ENCODE assay signal across 8 cellular contexts in the genomic region with DNA sequence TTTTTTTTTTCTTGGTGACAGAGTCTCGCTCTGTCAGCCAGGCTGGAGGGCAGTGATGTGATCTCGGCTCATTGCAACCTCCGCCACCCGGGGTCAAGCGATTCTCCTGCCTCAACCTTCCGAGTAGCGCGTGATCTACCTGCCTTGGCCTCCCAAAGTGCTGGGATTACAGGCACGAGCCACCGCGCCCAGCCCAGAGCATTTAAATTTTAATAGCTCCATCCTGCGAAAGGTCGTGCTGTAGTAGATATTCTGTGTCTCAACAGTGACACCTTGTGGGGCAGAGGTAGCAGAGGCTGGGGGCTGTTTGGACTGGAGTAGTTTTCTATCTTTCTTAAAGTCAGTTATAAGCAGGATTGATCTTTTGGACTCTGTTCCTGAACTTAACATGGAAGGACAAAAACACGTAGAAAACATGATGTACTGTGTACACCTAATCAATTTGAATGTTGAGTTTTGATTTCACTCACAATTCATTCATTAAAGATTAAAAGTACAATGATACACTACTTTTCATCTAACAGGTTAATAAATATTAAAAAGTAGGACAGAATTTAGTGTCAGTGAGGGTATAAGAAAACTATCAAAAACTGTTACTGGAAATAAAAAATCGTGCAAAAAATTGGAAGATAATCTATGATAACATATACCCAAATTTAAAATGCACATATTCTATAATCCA. TPM values are rescaled to one million over a fixed set of nuclear protein-coding genes. Genes with fewer than 3 reads are reported as not detected.
DNase-seq lines count a peak whose midpoint lies in the region; ATAC-seq and TF ChIP-seq lines count a peak whose summit lies in the region.

No MANE protein-coding gene starts in this region.

- no peaks in the 10 kb centered on the region for H3K9me2 ChIP-seq in GM23338 (ENCODE audit: insufficient read depth)

- no peaks in the 10 kb centered on the region for H3K27me3 Mint-ChIP-seq in GM23338 (ENCODE audit: insufficient read depth, low read depth, poor library complexity)
- H3K27me3 Mint-ChIP-seq in activated naive CD8-positive, alpha-beta T cell treated with anti-CD3 and anti-CD28 coated beads, Interleukin-2, amount 10 ng/mL, durations not matched to agents 7 days and 5 days, result peaks cover 20% of the 10 kb centered on the region

- H3K36me3 ChIP-seq in GM23338 (ENCODE audit: insufficient read depth), result no peaks in the 10 kb centered on the region
- H3K36me3 ChIP-seq in heart left ventricle, result no peaks in the 10 kb centered on the region

- no peaks in the 10 kb centered on the region for H3K79me2 ChIP-seq in GM23338 (replicated peaks; ENCODE audit: insufficient read depth)

- peak overlapping the region; percentile 42; the same call in 2 of the 3 replicates for H3K4me3 Mint-ChIP-seq in GM23338
- peak overlapping the region; percentile 44 for H3K4me3 Mint-ChIP-seq in activated naive CD8-positive, alpha-beta T cell treated with anti-CD3 and anti-CD28 coated beads, Interleukin-2, amount 10 ng/mL, durations not matched to agents 7 days and 5 days

- peak overlapping the region; percentile 15; the same call in 1 of the 2 replicates for H2AFZ ChIP-seq in GM23338

- no peak overlapping the region for H3K27ac Mint-ChIP-seq in GM23338
- no peak overlapping the region for H3K27ac Mint-ChIP-seq in activated naive CD8-positive, alpha-beta T cell treated with anti-CD3 and anti-CD28 coated beads, Interleukin-2, amount 10 ng/mL, durations not matched to agents 7 days and 5 days

- intact Hi-C loops in heart left ventricle (cut with DNase I), result loop anchor here (1.0 to 5.0 kb wide), 6 partner anchors 65 to 155 kb away; a partner anchor contains a TSS

- peak overlapping the region; percentile 47 for H3K4me2 ChIP-seq in GM23338

- H3K4me1 Mint-ChIP-seq in GM23338, result peaks cover 24% of the 10 kb centered on the region
- peaks cover 6% of the 10 kb centered on the region for H3K4me1 Mint-ChIP-seq in activated naive CD8-positive, alpha-beta T cell treated with anti-CD3 and anti-CD28 coated beads, Interleukin-2, amount 10 ng/mL, durations not matched to agents 7 days and 5 days

- POLR2A ChIA-PET in activated naive CD8-positive, alpha-beta T cell treated with anti-CD3 and anti-CD28 coated beads, Interleukin-2, amount 10 ng/mL, durations not matched to agents 7 days and 5 days (lab: Charles Lee), result interaction anchor here (0.6 kb wide), 1 partner anchor 11 kb away, joined by 4 read pairs; a partner anchor contains a TSS

- ATAC-seq in GM23338 (peak; percentile 91), SK-N-SH treated with all-trans-retinoic acid at 6 μM for 48 hours (peak; percentile 99), heart left ventricle (peak; percentile 73 to 94 (median 91))
- ATAC-seq in activated naive CD8-positive, alpha-beta T cell treated with anti-CD3 and anti-CD28 coated beads, Interleukin-2, amount 10 ng/mL, durations not matched to agents 7 days and 5 days (ENCODE audit: low read depth), result peak; percentile 90

- WGBS in heart left ventricle, 4 donors, result 5 to 9% (median 8%) methylated on average over 15 of the region's 15 CpGs

- TF ChIP-seq CTCF in GM23338 (conservative IDR thresholded peaks at IDR 0.05; ENCODE audit: low read depth in 2 of 2) (peak; percentile 92 to 94), LNCAP (IDR thresholded peaks at IDR 0.05) (peak; percentile 91), heart left ventricle (IDR thresholded peaks at IDR 0.05) (peak; percentile 60 to 85 (median 80))

- peak; percentile 59 for DNase-seq in GDM1 (lab: John Stamatoyannopoulos, UW)
- DNase-seq in GM23338 (ENCODE audit: low spot score), result peak; percentile 92
- DNase-seq in activated naive CD8-positive, alpha-beta T cell treated with anti-CD3 and anti-CD28 coated beads, Interleukin-2, amount 10 ng/mL, durations not matched to agents 7 days and 5 days, result peak; percentile 37
- DNase-seq in heart left ventricle, result peak in 4 of 5 donors; percentile 37 to 47 (median 46)
- DNase-seq in pons (ENCODE audit: low spot score), result peak; percentile 60
- DNase-seq in GOT3 (lab: John Stamatoyannopoulos, UW), result no peak

- H3K4me1 ChIP-seq in GM23338 (ENCODE audit: insufficient read depth), result no peaks in the 10 kb centered on the region; the same call in 1 of the 2 replicates
- peaks cover 0 to 6% (median 0%) of the 10 kb centered on the region in 12 donors for H3K4me1 ChIP-seq in heart left ventricle

- no peaks in the 10 kb centered on the region for H3K9me3 ChIP-seq in heart left ventricle

- H3K27me3 ChIP-seq in GM23338 (ENCODE audit: insufficient read depth) (no peaks in the 10 kb centered on the region), heart left ventricle (no peaks in the 10 kb centered on the region)

- H3K27ac ChIP-seq in GM23338 (ENCODE audit: low read depth) (no peak overlapping the region), heart left ventricle (no peak overlapping the region)

- TF ChIP-seq POLR2A in heart left ventricle (IDR thresholded peaks at IDR 0.05), result no peak

- no peaks in the 10 kb centered on the region for H3K9me3 Mint-ChIP-seq in GM23338
- no peaks in the 10 kb centered on the region for H3K9me3 Mint-ChIP-seq in activated naive CD8-positive, alpha-beta T cell treated with anti-CD3 and anti-CD28 coated beads, Interleukin-2, amount 10 ng/mL, durations not matched to agents 7 days and 5 days

- no peaks in the 10 kb centered on the region for H3K36me3 Mint-ChIP-seq in GM23338 (ENCODE audit: low read depth)
- H3K36me3 Mint-ChIP-seq in activated naive CD8-positive, alpha-beta T cell treated with anti-CD3 and anti-CD28 coated beads, Interleukin-2, amount 10 ng/mL, durations not matched to agents 7 days and 5 days, result no peaks in the 10 kb centered on the region

- no peaks in the 10 kb centered on the region for H4K20me1 ChIP-seq in GM23338 (replicated peaks; ENCODE audit: insufficient read depth)

- no peaks in the 10 kb centered on the region for H3F3A ChIP-seq in GM23338 (replicated peaks; ENCODE audit: low read depth)

- H3K4me3 ChIP-seq in GM23338 (peak overlapping the region; percentile 21; the same call in 1 of the 2 replicates), heart left ventricle (peak overlapping the region in 8 of 12 donors; percentile 23 to 44 (median 37))

TF ChIP-seq in GM23338, 12 proteins besides CTCF, POLR2A, EP300 and RAD21:
- 0 out of 2 replicates have a peak, but pooled peaks have one; percentile 21 for TF ChIP-seq CREB1 (CRISPR knock-in tag; IDR thresholded peaks at IDR 0.05; ENCODE audit: low read depth)
- no peak for TF ChIP-seq EZH2 (IDR thresholded peaks at IDR 0.05; ENCODE audit: low read depth, unreplicated experiment)

TF ChIP-seq in SK-N-SH treated with all-trans-retinoic acid at 6 μM for 48 hours, 23 proteins besides CTCF, POLR2A, EP300 and RAD21 (continues in another document):
- no peak for TF ChIP-seq ZFP30 (CRISPR knock-in tag; IDR thresholded peaks at IDR 0.05)
- no peak for TF ChIP-seq ZNF70 (CRISPR knock-in tag; IDR thresholded peaks at IDR 0.05)
- TF ChIP-seq, protein P1, sequence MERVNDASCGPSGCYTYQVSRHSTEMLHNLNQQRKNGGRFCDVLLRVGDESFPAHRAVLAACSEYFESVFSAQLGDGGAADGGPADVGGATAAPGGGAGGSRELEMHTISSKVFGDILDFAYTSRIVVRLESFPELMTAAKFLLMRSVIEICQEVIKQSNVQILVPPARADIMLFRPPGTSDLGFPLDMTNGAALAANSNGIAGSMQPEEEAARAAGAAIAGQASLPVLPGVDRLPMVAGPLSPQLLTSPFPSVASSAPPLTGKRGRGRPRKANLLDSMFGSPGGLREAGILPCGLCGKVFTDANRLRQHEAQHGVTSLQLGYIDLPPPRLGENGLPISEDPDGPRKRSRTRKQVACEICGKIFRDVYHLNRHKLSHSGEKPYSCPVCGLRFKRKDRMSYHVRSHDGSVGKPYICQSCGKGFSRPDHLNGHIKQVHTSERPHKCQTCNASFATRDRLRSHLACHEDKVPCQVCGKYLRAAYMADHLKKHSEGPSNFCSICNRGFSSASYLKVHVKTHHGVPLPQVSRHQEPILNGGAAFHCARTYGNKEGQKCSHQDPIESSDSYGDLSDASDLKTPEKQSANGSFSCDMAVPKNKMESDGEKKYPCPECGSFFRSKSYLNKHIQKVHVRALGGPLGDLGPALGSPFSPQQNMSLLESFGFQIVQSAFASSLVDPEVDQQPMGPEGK (CRISPR knock-in tag; IDR thresholded peaks at IDR 0.05; ENCODE audit: borderline replicate concordance), result no peak
- TF ChIP-seq, protein P2, sequence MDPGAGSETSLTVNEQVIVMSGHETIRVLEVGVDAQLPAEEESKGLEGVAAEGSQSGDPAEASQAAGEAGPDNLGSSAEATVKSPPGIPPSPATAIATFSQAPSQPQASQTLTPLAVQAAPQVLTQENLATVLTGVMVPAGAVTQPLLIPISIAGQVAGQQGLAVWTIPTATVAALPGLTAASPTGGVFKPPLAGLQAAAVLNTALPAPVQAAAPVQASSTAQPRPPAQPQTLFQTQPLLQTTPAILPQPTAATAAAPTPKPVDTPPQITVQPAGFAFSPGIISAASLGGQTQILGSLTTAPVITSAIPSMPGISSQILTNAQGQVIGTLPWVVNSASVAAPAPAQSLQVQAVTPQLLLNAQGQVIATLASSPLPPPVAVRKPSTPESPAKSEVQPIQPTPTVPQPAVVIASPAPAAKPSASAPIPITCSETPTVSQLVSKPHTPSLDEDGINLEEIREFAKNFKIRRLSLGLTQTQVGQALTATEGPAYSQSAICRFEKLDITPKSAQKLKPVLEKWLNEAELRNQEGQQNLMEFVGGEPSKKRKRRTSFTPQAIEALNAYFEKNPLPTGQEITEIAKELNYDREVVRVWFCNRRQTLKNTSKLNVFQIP (CRISPR knock-in tag; IDR thresholded peaks at IDR 0.05; ENCODE audit: borderline replicate concordance, low read depth), result no peak
- TF ChIP-seq TCF4 (CRISPR knock-in tag; IDR thresholded peaks at IDR 0.05; ENCODE audit: borderline replicate concordance), result no peak
- no peak for TF ChIP-seq ARNTL (CRISPR knock-in tag; IDR thresholded peaks at IDR 0.05; ENCODE audit: borderline replicate concordance, low read depth)
- no peak for TF ChIP-seq PPARA (CRISPR knock-in tag; IDR thresholded peaks at IDR 0.05; ENCODE audit: borderline replicate concordance)
- TF ChIP-seq OSR1 (CRISPR knock-in tag; IDR thresholded peaks at IDR 0.05), result no peak
- TF ChIP-seq ZC3H10 (CRISPR knock-in tag; IDR thresholded peaks at IDR 0.05), result no peak
- no peak for TF ChIP-seq ZFP3 (CRISPR knock-in tag; IDR thresholded peaks at IDR 0.05)
- TF ChIP-seq ESRRG (CRISPR knock-in tag; IDR thresholded peaks at IDR 0.05), result no peak
- TF ChIP-seq SNAI2 (CRISPR knock-in tag; IDR thresholded peaks at IDR 0.05), result no peak

RNA-seq across cellular contexts. Expression of a gene that starts 11.0 kb away (rescaled TPM):
- 139 and 185 TPM in 2 replicates for total RNA-seq in GM23338 (2014; rRNA removed; shearing (Covaris generic))
- polyA plus RNA-seq in GM23338 (2016; fragmentation: Nextera tagmentation; extraction: Ambion mirVana) (34.0 and 45.1 TPM in 2 replicates), heart left ventricle (10 to 100 TPM; 25.8 to 85.9 TPM)
- total RNA-seq in activated naive CD8-positive, alpha-beta T cell treated with anti-CD3 and anti-CD28 coated beads, Interleukin-2, amount 10 ng/mL, durations not matched to agents 7 days and 5 days, result 100 to 1,000 TPM; 180 to 196 TPM
- total RNA-seq in heart left ventricle, result 100 to 1,000 TPM in 8 of 9 donors, 10 to 100 TPM in 1; 72.9 to 205 (median 152) TPM
